Comparison of ENCODE assay signal across 1 cellular context in the genomic region with DNA sequence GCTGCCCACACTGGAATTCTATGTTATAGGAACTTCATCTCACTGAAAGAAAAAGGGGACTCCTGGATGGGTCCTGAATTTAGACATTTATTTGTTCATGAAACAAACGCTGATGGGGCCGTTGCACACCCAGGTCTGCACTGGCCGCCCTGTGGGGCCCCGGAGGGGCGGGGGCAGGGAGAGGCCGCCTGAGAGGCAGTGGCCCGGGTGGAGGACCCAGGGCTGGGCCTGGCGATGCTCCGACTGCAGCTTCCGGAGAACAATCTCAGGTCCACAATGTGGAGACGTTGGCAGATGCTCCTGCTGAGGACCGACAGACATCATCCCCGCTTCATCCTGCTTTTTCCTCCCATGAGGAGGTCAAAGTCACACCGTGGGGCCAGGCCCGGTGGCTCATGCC.
TF ChIP-seq lines count a peak whose summit lies in the region.

No MANE protein-coding gene starts in this region.

TF ChIP-seq in GM23338, 12 proteins besides CTCF, POLR2A, EP300 and RAD21 (continued from another document):
- TF ChIP-seq, protein P1, sequence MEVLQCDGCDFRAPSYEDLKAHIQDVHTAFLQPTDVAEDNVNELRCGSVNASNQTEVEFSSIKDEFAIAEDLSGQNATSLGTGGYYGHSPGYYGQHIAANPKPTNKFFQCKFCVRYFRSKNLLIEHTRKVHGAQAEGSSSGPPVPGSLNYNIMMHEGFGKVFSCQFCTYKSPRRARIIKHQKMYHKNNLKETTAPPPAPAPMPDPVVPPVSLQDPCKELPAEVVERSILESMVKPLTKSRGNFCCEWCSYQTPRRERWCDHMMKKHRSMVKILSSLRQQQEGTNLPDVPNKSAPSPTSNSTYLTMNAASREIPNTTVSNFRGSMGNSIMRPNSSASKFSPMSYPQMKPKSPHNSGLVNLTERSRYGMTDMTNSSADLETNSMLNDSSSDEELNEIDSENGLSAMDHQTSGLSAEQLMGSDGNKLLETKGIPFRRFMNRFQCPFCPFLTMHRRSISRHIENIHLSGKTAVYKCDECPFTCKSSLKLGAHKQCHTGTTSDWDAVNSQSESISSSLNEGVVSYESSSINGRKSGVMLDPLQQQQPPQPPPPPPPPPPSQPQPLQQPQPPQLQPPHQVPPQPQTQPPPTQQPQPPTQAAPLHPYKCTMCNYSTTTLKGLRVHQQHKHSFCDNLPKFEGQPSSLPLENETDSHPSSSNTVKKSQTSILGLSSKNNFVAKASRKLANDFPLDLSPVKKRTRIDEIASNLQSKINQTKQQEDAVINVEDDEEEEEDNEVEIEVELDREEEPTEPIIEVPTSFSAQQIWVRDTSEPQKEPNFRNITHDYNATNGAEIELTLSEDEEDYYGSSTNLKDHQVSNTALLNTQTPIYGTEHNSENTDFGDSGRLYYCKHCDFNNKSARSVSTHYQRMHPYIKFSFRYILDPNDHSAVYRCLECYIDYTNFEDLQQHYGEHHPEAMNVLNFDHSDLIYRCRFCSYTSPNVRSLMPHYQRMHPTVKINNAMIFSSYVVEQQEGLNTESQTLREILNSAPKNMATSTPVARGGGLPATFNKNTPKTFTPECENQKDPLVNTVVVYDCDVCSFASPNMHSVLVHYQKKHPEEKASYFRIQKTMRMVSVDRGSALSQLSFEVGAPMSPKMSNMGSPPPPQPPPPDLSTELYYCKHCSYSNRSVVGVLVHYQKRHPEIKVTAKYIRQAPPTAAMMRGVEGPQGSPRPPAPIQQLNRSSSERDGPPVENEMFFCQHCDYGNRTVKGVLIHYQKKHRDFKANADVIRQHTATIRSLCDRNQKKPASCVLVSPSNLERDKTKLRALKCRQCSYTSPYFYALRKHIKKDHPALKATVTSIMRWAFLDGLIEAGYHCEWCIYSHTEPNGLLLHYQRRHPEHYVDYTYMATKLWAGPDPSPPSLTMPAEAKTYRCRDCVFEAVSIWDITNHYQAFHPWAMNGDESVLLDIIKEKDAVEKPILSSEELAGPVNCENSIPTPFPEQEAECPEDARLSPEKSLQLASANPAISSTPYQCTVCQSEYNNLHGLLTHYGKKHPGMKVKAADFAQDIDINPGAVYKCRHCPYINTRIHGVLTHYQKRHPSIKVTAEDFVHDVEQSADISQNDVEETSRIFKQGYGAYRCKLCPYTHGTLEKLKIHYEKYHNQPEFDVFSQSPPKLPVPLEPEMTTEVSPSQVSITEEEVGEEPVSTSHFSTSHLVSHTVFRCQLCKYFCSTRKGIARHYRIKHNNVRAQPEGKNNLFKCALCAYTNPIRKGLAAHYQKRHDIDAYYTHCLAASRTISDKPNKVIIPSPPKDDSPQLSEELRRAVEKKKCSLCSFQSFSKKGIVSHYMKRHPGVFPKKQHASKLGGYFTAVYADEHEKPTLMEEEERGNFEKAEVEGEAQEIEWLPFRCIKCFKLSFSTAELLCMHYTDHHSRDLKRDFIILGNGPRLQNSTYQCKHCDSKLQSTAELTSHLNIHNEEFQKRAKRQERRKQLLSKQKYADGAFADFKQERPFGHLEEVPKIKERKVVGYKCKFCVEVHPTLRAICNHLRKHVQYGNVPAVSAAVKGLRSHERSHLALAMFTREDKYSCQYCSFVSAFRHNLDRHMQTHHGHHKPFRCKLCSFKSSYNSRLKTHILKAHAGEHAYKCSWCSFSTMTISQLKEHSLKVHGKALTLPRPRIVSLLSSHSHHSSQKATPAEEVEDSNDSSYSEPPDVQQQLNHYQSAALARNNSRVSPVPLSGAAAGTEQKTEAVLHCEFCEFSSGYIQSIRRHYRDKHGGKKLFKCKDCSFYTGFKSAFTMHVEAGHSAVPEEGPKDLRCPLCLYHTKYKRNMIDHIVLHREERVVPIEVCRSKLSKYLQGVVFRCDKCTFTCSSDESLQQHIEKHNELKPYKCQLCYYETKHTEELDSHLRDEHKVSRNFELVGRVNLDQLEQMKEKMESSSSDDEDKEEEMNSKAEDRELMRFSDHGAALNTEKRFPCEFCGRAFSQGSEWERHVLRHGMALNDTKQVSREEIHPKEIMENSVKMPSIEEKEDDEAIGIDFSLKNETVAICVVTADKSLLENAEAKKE (CRISPR knock-in tag; IDR thresholded peaks at IDR 0.05): no peak
- no peak for TF ChIP-seq REST (IDR thresholded peaks at IDR 0.05; ENCODE audit: unreplicated experiment)
